In the genomic region with DNA sequence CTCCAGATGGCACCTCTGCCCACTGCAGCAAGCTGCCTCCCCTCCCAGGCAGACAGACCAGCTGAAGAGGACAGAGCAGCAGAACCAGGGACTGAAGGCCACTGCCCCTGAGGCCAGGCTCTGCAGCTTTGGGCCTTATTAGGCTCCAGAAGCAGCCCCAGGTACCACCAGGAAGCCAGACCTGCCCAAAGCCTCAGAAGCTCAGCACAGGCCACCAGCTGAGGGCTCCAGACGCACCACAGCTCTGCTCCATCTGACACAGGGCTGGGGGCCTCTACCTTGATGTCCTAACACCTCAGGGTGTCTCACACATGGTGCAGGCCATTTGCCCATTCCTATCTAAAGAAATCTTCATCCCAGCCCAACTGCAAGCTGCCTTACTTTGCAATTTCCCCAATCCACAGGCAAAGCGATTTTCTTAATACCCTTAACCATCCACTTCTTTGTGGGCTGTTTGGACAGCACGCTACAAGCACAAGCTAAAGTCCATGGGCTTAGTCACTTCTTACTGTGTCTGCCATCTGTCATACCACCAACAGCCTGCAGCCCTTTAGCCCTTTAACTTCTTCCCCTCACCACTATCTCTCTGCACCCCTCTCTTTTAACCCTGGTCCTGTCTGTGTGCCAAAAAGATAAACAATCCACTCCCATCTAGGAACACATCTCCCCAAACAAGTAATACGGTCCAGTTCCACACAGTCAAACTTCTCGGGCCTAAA, we compare ENCODE assay signal across 15 cellular contexts.
DNase-seq lines count a peak whose midpoint lies in the region; ATAC-seq, FAIRE-seq and TF ChIP-seq lines count a peak whose summit lies in the region.
"Had no signal": no experiment of that assay in that cellular context is flagged by ENCODE, and none has a peak within 500 bp of the region (broad histone marks: within the 10 kb centered on the region; RNA-seq: fewer than 3 reads in every experiment).

No MANE protein-coding gene starts in this region.

- peak overlapping the region; percentile 31; the same call in 1 of the 2 replicates for H2BK15ac ChIP-seq in H1 (ENCODE audit: low read length)

- H3K23ac ChIP-seq in H1 (ENCODE audit: insufficient read length), result no peak overlapping the region

- peaks cover 0 to 15% (median 5%) of the 10 kb centered on the region in 4 experiments; a peak in 5 of 7 replicates for H3K4me1 ChIP-seq in H1 (replicated peaks in 1 of 4; ENCODE audit: control insufficient read depth in 3 of 4, insufficient read depth in 4 of 4, low read length in 3 of 4)
- H3K4me1 ChIP-seq in neutrophil (ENCODE audit: control insufficient read depth in 1 of 2, insufficient read depth in 1 of 2, low read depth in 1 of 2, low read length in 1 of 2), result peaks cover 73 to 83% of the 10 kb centered on the region in 2 experiments
- peaks cover 33% of the 10 kb centered on the region for H3K4me1 ChIP-seq in hepatocyte (ENCODE audit: insufficient read depth)

- H3K56ac ChIP-seq in H1 (replicated peaks; ENCODE audit: insufficient read length, low read depth, low read length), result no peak overlapping the region

- POLR2A ChIA-PET in H1 (lab: Charles Lee; ENCODE audit: partially characterized antibody), result interaction anchor here (1.1 to 1.6 kb wide), 5 partner anchors 9 to 63 kb away, joined by 3 to 4 read pairs (median 4); no protein-coding TSS in a partner anchor

- CTCF ChIA-PET in H1 (lab: Charles Lee; ENCODE audit: partially characterized antibody), result interaction anchor here (0.6 to 25.8 kb wide), 14 partner anchors 12 to 537 kb away, joined by 3 to 267 read pairs (median 4); no protein-coding TSS in a partner anchor

- H2BK120ac ChIP-seq in H1 (replicated peaks; ENCODE audit: low read depth, low read length), result no peak overlapping the region

- H4K5ac ChIP-seq in H1 (ENCODE audit: insufficient read length, low read depth, low read length), result no peak overlapping the region

- no peak for TF ChIP-seq CTCF in D721Med (IDR thresholded peaks at IDR 0.05; ENCODE audit: insufficient read depth, missing control alignments)
- no peak for TF ChIP-seq CTCF in H1 (IDR thresholded peaks at IDR 0.05; ENCODE audit: control extremely low read depth in 1 of 3, insufficient read depth in 1 of 3, low read depth in 1 of 3, low read length in 3 of 3)
- TF ChIP-seq CTCF in neutrophil (IDR thresholded peaks at IDR 0.05), result no peak
- no peak for TF ChIP-seq CTCF in hepatocyte (IDR thresholded peaks at IDR 0.05; ENCODE audit: poor library complexity)

- no peaks in the 10 kb centered on the region for H3K36me3 ChIP-seq in H1 (ENCODE audit: control insufficient read depth in 2 of 4, insufficient read depth in 4 of 4, low read length in 3 of 4)
- H3K36me3 ChIP-seq in neutrophil, result peaks cover 69% of the 10 kb centered on the region
- no peaks in the 10 kb centered on the region for H3K36me3 ChIP-seq in hepatocyte (replicated peaks; ENCODE audit: insufficient read depth, low read depth)

- no peaks in the 10 kb centered on the region for H3K23me2 ChIP-seq in H1 (ENCODE audit: low read depth, low read length)

- H3K4ac ChIP-seq in H1 (replicated peaks; ENCODE audit: insufficient read length, low read depth, low read length), result no peak overlapping the region

- H4K20me1 ChIP-seq in H1 (replicated peaks in 1 of 2; ENCODE audit: control insufficient read depth in 1 of 2, insufficient read depth in 2 of 2, low read length in 2 of 2) (peaks cover 24 to 49% of the 10 kb centered on the region in 2 experiments), hepatocyte (ENCODE audit: insufficient read depth, poor library complexity, severe bottlenecking) (peaks cover 71% of the 10 kb centered on the region)

- no peak for TF ChIP-seq RAD21 in H1 (IDR thresholded peaks at IDR 0.05 in 1 of 2, conservative IDR thresholded peaks at IDR 0.05 in 1 of 2; ENCODE audit: low read depth in 2 of 2, low read length in 2 of 2)

- H3K18ac ChIP-seq in H1 (ENCODE audit: extremely low read depth, low read length), result no peak overlapping the region

- H3K27me3 ChIP-seq in H1 (replicated peaks in 1 of 4; ENCODE audit: control insufficient read depth in 3 of 4, extremely low read depth in 1 of 4, insufficient read depth in 3 of 4, low read length in 3 of 4) (no peaks in the 10 kb centered on the region), neutrophil (no peaks in the 10 kb centered on the region), hepatocyte (no peaks in the 10 kb centered on the region)

- no peak overlapping the region for H2BK20ac ChIP-seq in H1 (ENCODE audit: low read length)

- TF ChIP-seq POLR2A in H1 (IDR thresholded peaks at IDR 0.05; ENCODE audit: control extremely low read depth in 1 of 2, low read depth in 2 of 2, low read length in 2 of 2), result no peak

- H2AK5ac ChIP-seq in H1 (ENCODE audit: low read depth, low read length), result no peak overlapping the region

- H2BK12ac ChIP-seq in H1 (ENCODE audit: low read depth, low read length), result no peak overlapping the region

- peak; percentile 87 for FAIRE-seq in D721Med (lab: Jason Lieb, UNC)
- FAIRE-seq in H1 (lab: Jason Lieb, UNC), result no peak
- FAIRE-seq: colon had no signal

- H3K9me3 ChIP-seq in H1 (ENCODE audit: insufficient read depth in 2 of 2, low read depth in 1 of 2, low read length in 1 of 2), result no peaks in the 10 kb centered on the region
- H3K9me3 ChIP-seq in neutrophil, result no peaks in the 10 kb centered on the region
- H3K9me3 ChIP-seq in hepatocyte (ENCODE audit: low read depth), result no peaks in the 10 kb centered on the region

- H3K14ac ChIP-seq in H1 (ENCODE audit: insufficient read length), result no peak overlapping the region

- H3K27ac ChIP-seq in H1 (ENCODE audit: low read depth, low read length) (no peak overlapping the region; the same call in 1 of the 2 replicates), neutrophil (peak overlapping the region; percentile 78), hepatocyte (no peak overlapping the region)

- no peak overlapping the region for H2BK5ac ChIP-seq in H1 (ENCODE audit: low read depth, low read length)

- peaks cover 0 to 56% of the 10 kb centered on the region in 2 experiments; a peak in 2 of 4 replicates for H3K79me2 ChIP-seq in H1 (ENCODE audit: control insufficient read depth in 1 of 2, insufficient read depth in 2 of 2, low read length in 2 of 2)
- H3K79me2 ChIP-seq in hepatocyte, result peaks cover 95% of the 10 kb centered on the region

- H3K4me2 ChIP-seq in H1 (ENCODE audit: insufficient read depth in 1 of 2, low read depth in 2 of 2, low read length in 2 of 2) (no peak overlapping the region), hepatocyte (no peak overlapping the region)

- WGBS in H1 (ENCODE audit: extremely low coverage in 1 of 2, insufficient coverage in 1 of 2, insufficient read length in 1 of 2, insufficient replicate concordance in 2 of 2, low coverage in 1 of 2, low lambda C conversion rate in 2 of 2, missing lambda C conversion rate in 1 of 2), 2 experiments, result 91% methylated on average over 5 of the region's 5 CpGs; no CpG with 5 or more reads in 1 of the 2 experiments
- 69% methylated on average over 5 of the region's 5 CpGs for WGBS in hepatocyte (ENCODE audit: low lambda C conversion rate, missing lambda C conversion rate)

- no peaks in the 10 kb centered on the region for H3K9me2 ChIP-seq in hepatocyte (replicated peaks; ENCODE audit: insufficient read depth)

- DNase-seq in D721Med (ENCODE audit: insufficient read length, low spot score) (peak; percentile 73), NCI-H82 (lab: John Stamatoyannopoulos, UW) (peak; percentile 92), H1 (ENCODE audit: low read depth in 1 of 2, low spot score in 2 of 2) (no peak), hepatocyte (ENCODE audit: low spot score) (no peak), AG08396 (ENCODE audit: low spot score) (no peak)
- DNase-seq: activated CD8-positive, alpha-beta T cell treated with anti-CD3 and anti-CD28 coated beads, Interleukin-2, amount 10 ng/mL, durations not matched to agents 7 days and 5 days; activated naive CD8-positive, alpha-beta T cell treated with anti-CD3 and anti-CD28 coated beads, Interleukin-2, amount 10 ng/mL, durations not matched to agents 7 days and 5 days; Calu3; NCI-H1105 treated with DMSO at 0.1 percent for 48 hours; substantia nigra had no signal

- TF ChIP-seq EP300 in H1 (IDR thresholded peaks at IDR 0.05; ENCODE audit: borderline replicate concordance in 1 of 2, low read depth in 2 of 2, low read length in 2 of 2), result no peak

- H3K9ac ChIP-seq in H1 (replicated peaks in 1 of 4; ENCODE audit: extremely low read depth in 1 of 4, low read depth in 3 of 4, low read length in 3 of 4), result no peak overlapping the region

- H3K4me3 ChIP-seq in H1 (ENCODE audit: extremely low read depth in 1 of 4, insufficient read depth in 2 of 4, low read depth in 3 of 4, low read length in 4 of 4), result no peak overlapping the region
- H3K4me3 ChIP-seq in neutrophil (ENCODE audit: low read depth in 1 of 2, low read length in 1 of 2), result peak overlapping the region; percentile 6 to 54
- no peak overlapping the region for H3K4me3 ChIP-seq in hepatocyte

- ATAC-seq in HG02852 (IDR thresholded peaks at IDR 0.05; ENCODE audit: unreplicated experiment), result no peak
- ATAC-seq: activated CD8-positive, alpha-beta T cell treated with anti-CD3 and anti-CD28 coated beads, Interleukin-2, amount 10 ng/mL, durations not matched to agents 7 days and 5 days; Panc1; sciatic nerve had no signal

- peaks cover 41% of the 10 kb centered on the region for H3K79me1 ChIP-seq in H1 (ENCODE audit: low read depth, low read length)

- no peak overlapping the region for H4K91ac ChIP-seq in H1 (replicated peaks; ENCODE audit: insufficient read length, low read length)

- no peak overlapping the region for H2AFZ ChIP-seq in H1 (ENCODE audit: low read length)
- no peak overlapping the region for H2AFZ ChIP-seq in hepatocyte

- no peak overlapping the region for H4K8ac ChIP-seq in H1 (ENCODE audit: extremely low read depth, insufficient read depth, low read length)

TF ChIP-seq in H1, 55 proteins besides CTCF, POLR2A, EP300 and RAD21:
- TF ChIP-seq TEAD4 (IDR thresholded peaks at IDR 0.05; ENCODE audit: low read depth, low read length), result no peak
- TF ChIP-seq PHF8 (conservative IDR thresholded peaks at IDR 0.05; ENCODE audit: low read depth, low read length), result no peak
- no peak for TF ChIP-seq CBX5 (IDR thresholded peaks at IDR 0.05; ENCODE audit: low read depth, low read length)
- TF ChIP-seq SIN3A (conservative IDR thresholded peaks at IDR 0.05 in 1 of 2, IDR thresholded peaks at IDR 0.05 in 1 of 2; ENCODE audit: low read depth in 1 of 2, low read length in 2 of 2), result no peak
- no peak for TF ChIP-seq CEBPB (IDR thresholded peaks at IDR 0.05; ENCODE audit: low read depth, low read length)
- TF ChIP-seq SIX5 (IDR thresholded peaks at IDR 0.05; ENCODE audit: low read depth, low read length), result no peak
- TF ChIP-seq SP2 (IDR thresholded peaks at IDR 0.05; ENCODE audit: low read length), result no peak

Comparison
In these comparisons a context has a peak if more than half of its experiments do, and no peak if none do; other contexts are left out.
1. DNase-seq: peak in D721Med (single experiment) and NCI-H82 (single experiment); none in H1 (0 of 2), hepatocyte (single experiment) and AG08396 (single experiment).
2. H3K4me3 ChIP-seq: peak in neutrophil (2 of 2); none in H1 (0 of 4) and hepatocyte (single experiment).